In genomic region chr11:119144825-119145476, GRCh38 we compare ENCODE assay signal across 9 cellular contexts. TPM values are rescaled to one million over a fixed set of nuclear protein-coding genes. Genes with fewer than 3 reads are reported as not detected.
DNase-seq lines count a peak whose midpoint lies in the region; ATAC-seq and TF ChIP-seq lines count a peak whose summit lies in the region.
"Had no signal": no experiment of that assay in that cellular context is flagged by ENCODE, and none has a peak within 500 bp of the region (broad histone marks: within the 10 kb centered on the region; RNA-seq: fewer than 3 reads in every experiment).

No MANE protein-coding gene starts in this region.

- H4K20me1 ChIP-seq in smooth muscle cell (ENCODE audit: low read depth) = no peaks in the 10 kb centered on the region

- H3K9me3 ChIP-seq in smooth muscle cell (replicated peaks; ENCODE audit: low read depth) = no peaks in the 10 kb centered on the region
- H3K9me3 ChIP-seq: BLaER1 treated with 17β-estradiol and CSF1 and Interleukin-3, amounts not matched to agents 10 nM and 100 nM had no signal

- TF ChIP-seq CTCF in smooth muscle cell (IDR thresholded peaks at IDR 0.05; ENCODE audit: borderline replicate concordance, insufficient read depth, poor library complexity, severe bottlenecking) = peak; percentile 69

- no peak overlapping the region for H3K9ac ChIP-seq in smooth muscle cell (ENCODE audit: low read depth)
- H3K9ac ChIP-seq: BLaER1 treated with 17β-estradiol and CSF1 and Interleukin-3, amounts not matched to agents 10 nM and 100 nM had no signal

- no peak overlapping the region for H3K4me3 ChIP-seq in smooth muscle cell
- H3K4me3 ChIP-seq: BLaER1 treated with 17β-estradiol and CSF1 and Interleukin-3, amounts not matched to agents 10 nM and 100 nM had no signal

- no peak overlapping the region for H3K27ac ChIP-seq in smooth muscle cell (ENCODE audit: low read depth)
- H3K27ac ChIP-seq: BLaER1 treated with 17β-estradiol and CSF1 and Interleukin-3, amounts not matched to agents 10 nM and 100 nM had no signal

- ATAC-seq in HG03175 (IDR thresholded peaks at IDR 0.05; ENCODE audit: unreplicated experiment) (peak; percentile 56), HG03135 (IDR thresholded peaks at IDR 0.05; ENCODE audit: unreplicated experiment) (no peak)

- no peaks in the 10 kb centered on the region for H3K79me2 ChIP-seq in smooth muscle cell (ENCODE audit: low read depth)

- no peaks in the 10 kb centered on the region for H3F3A ChIP-seq in smooth muscle cell (ENCODE audit: low read depth)

- peak overlapping the region; percentile 7 for H2AFZ ChIP-seq in smooth muscle cell (ENCODE audit: low read depth)

- no peaks in the 10 kb centered on the region for H3K36me3 ChIP-seq in smooth muscle cell (ENCODE audit: low read depth)
- H3K36me3 ChIP-seq: BLaER1 treated with 17β-estradiol and CSF1 and Interleukin-3, amounts not matched to agents 10 nM and 100 nM had no signal

- peaks cover 4% of the 10 kb centered on the region for H3K4me1 ChIP-seq in smooth muscle cell (ENCODE audit: low read depth)

- H3K4me2 ChIP-seq in smooth muscle cell = no peak overlapping the region

- DNase-seq in NCI-H345 (lab: John Stamatoyannopoulos, UW) (peak; percentile 43), NCI-H345 treated with DMSO at 0.1 percent for 48 hours (lab: John Stamatoyannopoulos, UW; ENCODE audit: unreplicated experiment) (no peak), NOMO-1 (lab: John Stamatoyannopoulos, UW; ENCODE audit: unreplicated experiment in 2 of 2) (peak; percentile 12 to 56), astrocyte of the hippocampus (ENCODE audit: low read depth, low spot score) (peak; percentile 80), iPS DF 4.7 (ENCODE audit: extremely low read depth, low spot score) (peak; percentile 68), smooth muscle cell (lab: John Stamatoyannopoulos, UW; ENCODE audit: unreplicated experiment) (peak; percentile 9)

- peaks cover 25% of the 10 kb centered on the region for H3K27me3 ChIP-seq in smooth muscle cell (ENCODE audit: low read depth)

- WGBS in smooth muscle cell (ENCODE audit: low lambda C conversion rate) = 12% methylated on average over 7 of the region's 7 CpGs

RNA-seq across cellular contexts. Expression of gene ABCG4, which starts 3.9 kb away (rescaled TPM):
- total RNA-seq in smooth muscle cell = 0.76 and 0.85 TPM in 2 replicates
- polyA plus RNA-seq in smooth muscle cell = 2.0 and 2.1 TPM in 2 replicates

RNA-seq across cellular contexts. Expression of gene HINFP, which starts 23.6 kb away (rescaled TPM):
- total RNA-seq in smooth muscle cell = 17.3 and 18.6 TPM in 2 replicates
- polyA plus RNA-seq in smooth muscle cell = 11.2 and 15.6 TPM in 2 replicates

RNA-seq across cellular contexts. Expression of gene NLRX1, which starts 23.6 kb away (rescaled TPM):
- total RNA-seq in smooth muscle cell = 10.6 and 13.0 TPM in 2 replicates
- polyA plus RNA-seq in smooth muscle cell = 16.8 and 18.7 TPM in 2 replicates

RNA-seq across cellular contexts. Expression of gene C2CD2L, which starts 37.8 kb away (rescaled TPM):
- total RNA-seq in smooth muscle cell = 4.8 and 10.6 TPM in 2 replicates
- 7.2 and 9.2 TPM in 2 replicates for polyA plus RNA-seq in smooth muscle cell

RNA-seq across cellular contexts. Expression of gene NHERF4, which starts 40.3 kb away (rescaled TPM):
- not detected in 2 replicates for total RNA-seq in smooth muscle cell
- polyA plus RNA-seq in smooth muscle cell = 0.34 and 0.39 TPM in 2 replicates
